Comparison of ENCODE assay signal across 1 cellular context in the genomic region with DNA sequence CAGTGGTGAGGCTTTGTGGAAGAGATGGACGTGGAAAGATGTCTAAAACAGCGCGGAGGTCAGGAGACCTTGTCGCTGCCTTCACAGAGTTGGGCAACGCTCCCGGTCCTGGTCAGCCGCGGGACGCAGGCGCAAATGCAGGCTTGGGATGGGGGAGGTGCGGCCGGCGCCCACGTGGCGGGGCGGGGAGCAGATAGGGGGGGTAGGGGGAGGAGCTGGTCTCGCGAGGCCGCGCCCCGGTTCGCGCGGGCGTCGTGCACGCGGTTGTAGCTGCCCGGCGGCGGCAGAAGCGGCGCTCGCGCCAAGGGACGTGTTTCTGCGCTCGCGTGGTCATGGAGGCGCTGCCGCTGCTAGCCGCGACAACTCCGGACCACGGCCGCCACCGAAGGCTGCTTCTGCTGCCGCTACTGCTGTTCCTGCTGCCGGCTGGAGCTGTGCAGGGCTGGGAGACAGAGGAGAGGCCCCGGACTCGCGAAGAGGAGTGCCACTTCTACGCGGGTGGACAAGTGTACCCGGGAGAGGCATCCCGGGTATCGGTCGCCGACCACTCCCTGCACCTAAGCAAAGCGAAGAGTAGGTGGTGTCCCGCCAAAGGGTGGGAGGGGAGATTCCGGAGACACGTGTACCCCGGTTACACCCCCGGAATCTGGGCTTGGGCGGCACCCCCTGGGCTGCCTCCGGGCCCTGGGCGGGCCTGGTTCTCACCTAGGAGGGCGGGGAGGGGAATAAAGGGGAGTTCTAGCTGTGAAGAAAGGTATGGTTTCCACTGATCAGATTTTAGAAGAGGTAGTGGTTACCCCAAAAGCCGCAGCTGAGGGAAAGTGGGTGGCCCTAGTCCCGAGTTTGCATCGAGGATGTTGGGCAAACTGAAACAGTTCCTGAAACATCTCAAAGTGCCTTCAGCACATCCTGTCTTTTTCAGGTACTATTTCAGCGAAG.
A peak's percentile ranks its signal among the peaks of the same experiment; 100 is the strongest.
TF ChIP-seq lines count a peak whose summit lies in the region.

Gene PRDX4, plus strand, starts transcription at position 255 of the 939 bp plus-strand sequence. Its CDS starts 78 bp downstream, at position 333.

TF ChIP-seq in K562, 482 proteins besides CTCF, POLR2A, EP300 and RAD21 (continued from another document and continues in another):
- TF ChIP-seq, protein P1, sequence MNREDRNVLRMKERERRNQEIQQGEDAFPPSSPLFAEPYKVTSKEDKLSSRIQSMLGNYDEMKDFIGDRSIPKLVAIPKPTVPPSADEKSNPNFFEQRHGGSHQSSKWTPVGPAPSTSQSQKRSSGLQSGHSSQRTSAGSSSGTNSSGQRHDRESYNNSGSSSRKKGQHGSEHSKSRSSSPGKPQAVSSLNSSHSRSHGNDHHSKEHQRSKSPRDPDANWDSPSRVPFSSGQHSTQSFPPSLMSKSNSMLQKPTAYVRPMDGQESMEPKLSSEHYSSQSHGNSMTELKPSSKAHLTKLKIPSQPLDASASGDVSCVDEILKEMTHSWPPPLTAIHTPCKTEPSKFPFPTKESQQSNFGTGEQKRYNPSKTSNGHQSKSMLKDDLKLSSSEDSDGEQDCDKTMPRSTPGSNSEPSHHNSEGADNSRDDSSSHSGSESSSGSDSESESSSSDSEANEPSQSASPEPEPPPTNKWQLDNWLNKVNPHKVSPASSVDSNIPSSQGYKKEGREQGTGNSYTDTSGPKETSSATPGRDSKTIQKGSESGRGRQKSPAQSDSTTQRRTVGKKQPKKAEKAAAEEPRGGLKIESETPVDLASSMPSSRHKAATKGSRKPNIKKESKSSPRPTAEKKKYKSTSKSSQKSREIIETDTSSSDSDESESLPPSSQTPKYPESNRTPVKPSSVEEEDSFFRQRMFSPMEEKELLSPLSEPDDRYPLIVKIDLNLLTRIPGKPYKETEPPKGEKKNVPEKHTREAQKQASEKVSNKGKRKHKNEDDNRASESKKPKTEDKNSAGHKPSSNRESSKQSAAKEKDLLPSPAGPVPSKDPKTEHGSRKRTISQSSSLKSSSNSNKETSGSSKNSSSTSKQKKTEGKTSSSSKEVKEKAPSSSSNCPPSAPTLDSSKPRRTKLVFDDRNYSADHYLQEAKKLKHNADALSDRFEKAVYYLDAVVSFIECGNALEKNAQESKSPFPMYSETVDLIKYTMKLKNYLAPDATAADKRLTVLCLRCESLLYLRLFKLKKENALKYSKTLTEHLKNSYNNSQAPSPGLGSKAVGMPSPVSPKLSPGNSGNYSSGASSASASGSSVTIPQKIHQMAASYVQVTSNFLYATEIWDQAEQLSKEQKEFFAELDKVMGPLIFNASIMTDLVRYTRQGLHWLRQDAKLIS (CRISPR knock-in tag; IDR thresholded peaks at IDR 0.05), result no peak
- TF ChIP-seq HMG20A (CRISPR knock-in tag; conservative IDR thresholded peaks at IDR 0.05), result no peak
- TF ChIP-seq SMAD1 (IDR thresholded peaks at IDR 0.05; ENCODE audit: low read depth, low read length, partially characterized antibody), result no peak
- TF ChIP-seq RNF2 (IDR thresholded peaks at IDR 0.05), result peak; percentile 80; the same call in 1 of the 2 replicates
- no peak for TF ChIP-seq ZNF41 (CRISPR knock-in tag; conservative IDR thresholded peaks at IDR 0.05)
- TF ChIP-seq SMARCC2 (IDR thresholded peaks at IDR 0.05; ENCODE audit: low read depth), result no peak
- TF ChIP-seq HDAC1 (IDR thresholded peaks at IDR 0.05), result peak in 1 of 2 experiments; percentile 84; a peak in 2 of 4 replicates
- TF ChIP-seq BRD4 (IDR thresholded peaks at IDR 0.05), result 0 out of 2 replicates have a peak, but pooled peaks have one; percentile 71
- 0 out of 4 replicates have a peak, but pooled peaks of 1 of the 2 experiments have one; percentile 21 for TF ChIP-seq UBTF (IDR thresholded peaks at IDR 0.05; ENCODE audit: borderline replicate concordance in 1 of 2, low read depth in 2 of 2, low read length in 2 of 2)
- TF ChIP-seq ZFX (CRISPR knock-in tag; IDR thresholded peaks at IDR 0.05), result peak; percentile 72
- TF ChIP-seq, protein P2, sequence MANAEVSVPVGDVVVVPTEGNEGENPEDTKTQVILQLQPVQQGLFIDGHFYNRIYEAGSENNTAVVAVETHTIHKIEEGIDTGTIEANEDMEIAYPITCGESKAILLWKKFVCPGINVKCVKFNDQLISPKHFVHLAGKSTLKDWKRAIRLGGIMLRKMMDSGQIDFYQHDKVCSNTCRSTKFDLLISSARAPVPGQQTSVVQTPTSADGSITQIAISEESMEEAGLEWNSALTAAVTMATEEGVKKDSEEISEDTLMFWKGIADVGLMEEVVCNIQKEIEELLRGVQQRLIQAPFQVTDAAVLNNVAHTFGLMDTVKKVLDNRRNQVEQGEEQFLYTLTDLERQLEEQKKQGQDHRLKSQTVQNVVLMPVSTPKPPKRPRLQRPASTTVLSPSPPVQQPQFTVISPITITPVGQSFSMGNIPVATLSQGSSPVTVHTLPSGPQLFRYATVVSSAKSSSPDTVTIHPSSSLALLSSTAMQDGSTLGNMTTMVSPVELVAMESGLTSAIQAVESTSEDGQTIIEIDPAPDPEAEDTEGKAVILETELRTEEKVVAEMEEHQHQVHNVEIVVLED (CRISPR knock-in tag; IDR thresholded peaks at IDR 0.05), result peak; percentile 69
- no peak for TF ChIP-seq MTF1 (CRISPR knock-in tag; IDR thresholded peaks at IDR 0.05; ENCODE audit: borderline replicate concordance)
- no peak for TF ChIP-seq POU5F1 (IDR thresholded peaks at IDR 0.05; ENCODE audit: borderline replicate concordance, low read depth, low read length, partially characterized antibody)
- peak; percentile 94 for TF ChIP-seq RBM25 (IDR thresholded peaks at IDR 0.05; ENCODE audit: low read depth, low read length, severe bottlenecking)
- TF ChIP-seq SAP30 (IDR thresholded peaks at IDR 0.05; ENCODE audit: borderline replicate concordance, insufficient read depth, low read depth, low read length, poor library complexity, severe bottlenecking), result peak; percentile 63
- no peak for TF ChIP-seq ZNF282 (CRISPR knock-in tag; IDR thresholded peaks at IDR 0.05)
- no peak for TF ChIP-seq XRCC3 (IDR thresholded peaks at IDR 0.05)
- TF ChIP-seq MCM3 (IDR thresholded peaks at IDR 0.05), result no peak
- peak in 2 of 3 experiments; percentile 64 to 70 for TF ChIP-seq YY1 (IDR thresholded peaks at IDR 0.05; ENCODE audit: borderline replicate concordance in 1 of 3, control insufficient read depth in 1 of 3, extremely low read depth in 1 of 3, insufficient read depth in 3 of 3, insufficient read length in 1 of 3, insufficient replicate concordance in 2 of 3, low read depth in 1 of 3, low read length in 2 of 3)
- no peak for TF ChIP-seq MYBL2 (IDR thresholded peaks at IDR 0.05; ENCODE audit: low read depth)
- no peak for TF ChIP-seq MYBL2 (CRISPR knock-in tag; IDR thresholded peaks at IDR 0.05; ENCODE audit: borderline replicate concordance)
- no peak for TF ChIP-seq NCOA1 (IDR thresholded peaks at IDR 0.05; ENCODE audit: low read depth)
- TF ChIP-seq RBM22 (IDR thresholded peaks at IDR 0.05; ENCODE audit: low read depth, low read length, poor library complexity, severe bottlenecking), result no peak
- TF ChIP-seq E4F1 (CRISPR knock-in tag; IDR thresholded peaks at IDR 0.05; ENCODE audit: borderline replicate concordance), result no peak
- no peak for TF ChIP-seq ZEB2 (IDR thresholded peaks at IDR 0.05)
- no peak for TF ChIP-seq ETV6 (IDR thresholded peaks at IDR 0.05; ENCODE audit: borderline replicate concordance in 1 of 2, low read depth in 2 of 2, low read length in 1 of 2)
- no peak for TF ChIP-seq ETV6 (CRISPR knock-in tag; IDR thresholded peaks at IDR 0.05; ENCODE audit: borderline replicate concordance)
- TF ChIP-seq HNRNPUL1 (IDR thresholded peaks at IDR 0.05; ENCODE audit: low read length), result no peak
- TF ChIP-seq PTBP1 (IDR thresholded peaks at IDR 0.05; ENCODE audit: low read depth, low read length), result no peak
- no peak for TF ChIP-seq ZNF408 (CRISPR knock-in tag; IDR thresholded peaks at IDR 0.05; ENCODE audit: low read depth)
- TF ChIP-seq, protein P3, sequence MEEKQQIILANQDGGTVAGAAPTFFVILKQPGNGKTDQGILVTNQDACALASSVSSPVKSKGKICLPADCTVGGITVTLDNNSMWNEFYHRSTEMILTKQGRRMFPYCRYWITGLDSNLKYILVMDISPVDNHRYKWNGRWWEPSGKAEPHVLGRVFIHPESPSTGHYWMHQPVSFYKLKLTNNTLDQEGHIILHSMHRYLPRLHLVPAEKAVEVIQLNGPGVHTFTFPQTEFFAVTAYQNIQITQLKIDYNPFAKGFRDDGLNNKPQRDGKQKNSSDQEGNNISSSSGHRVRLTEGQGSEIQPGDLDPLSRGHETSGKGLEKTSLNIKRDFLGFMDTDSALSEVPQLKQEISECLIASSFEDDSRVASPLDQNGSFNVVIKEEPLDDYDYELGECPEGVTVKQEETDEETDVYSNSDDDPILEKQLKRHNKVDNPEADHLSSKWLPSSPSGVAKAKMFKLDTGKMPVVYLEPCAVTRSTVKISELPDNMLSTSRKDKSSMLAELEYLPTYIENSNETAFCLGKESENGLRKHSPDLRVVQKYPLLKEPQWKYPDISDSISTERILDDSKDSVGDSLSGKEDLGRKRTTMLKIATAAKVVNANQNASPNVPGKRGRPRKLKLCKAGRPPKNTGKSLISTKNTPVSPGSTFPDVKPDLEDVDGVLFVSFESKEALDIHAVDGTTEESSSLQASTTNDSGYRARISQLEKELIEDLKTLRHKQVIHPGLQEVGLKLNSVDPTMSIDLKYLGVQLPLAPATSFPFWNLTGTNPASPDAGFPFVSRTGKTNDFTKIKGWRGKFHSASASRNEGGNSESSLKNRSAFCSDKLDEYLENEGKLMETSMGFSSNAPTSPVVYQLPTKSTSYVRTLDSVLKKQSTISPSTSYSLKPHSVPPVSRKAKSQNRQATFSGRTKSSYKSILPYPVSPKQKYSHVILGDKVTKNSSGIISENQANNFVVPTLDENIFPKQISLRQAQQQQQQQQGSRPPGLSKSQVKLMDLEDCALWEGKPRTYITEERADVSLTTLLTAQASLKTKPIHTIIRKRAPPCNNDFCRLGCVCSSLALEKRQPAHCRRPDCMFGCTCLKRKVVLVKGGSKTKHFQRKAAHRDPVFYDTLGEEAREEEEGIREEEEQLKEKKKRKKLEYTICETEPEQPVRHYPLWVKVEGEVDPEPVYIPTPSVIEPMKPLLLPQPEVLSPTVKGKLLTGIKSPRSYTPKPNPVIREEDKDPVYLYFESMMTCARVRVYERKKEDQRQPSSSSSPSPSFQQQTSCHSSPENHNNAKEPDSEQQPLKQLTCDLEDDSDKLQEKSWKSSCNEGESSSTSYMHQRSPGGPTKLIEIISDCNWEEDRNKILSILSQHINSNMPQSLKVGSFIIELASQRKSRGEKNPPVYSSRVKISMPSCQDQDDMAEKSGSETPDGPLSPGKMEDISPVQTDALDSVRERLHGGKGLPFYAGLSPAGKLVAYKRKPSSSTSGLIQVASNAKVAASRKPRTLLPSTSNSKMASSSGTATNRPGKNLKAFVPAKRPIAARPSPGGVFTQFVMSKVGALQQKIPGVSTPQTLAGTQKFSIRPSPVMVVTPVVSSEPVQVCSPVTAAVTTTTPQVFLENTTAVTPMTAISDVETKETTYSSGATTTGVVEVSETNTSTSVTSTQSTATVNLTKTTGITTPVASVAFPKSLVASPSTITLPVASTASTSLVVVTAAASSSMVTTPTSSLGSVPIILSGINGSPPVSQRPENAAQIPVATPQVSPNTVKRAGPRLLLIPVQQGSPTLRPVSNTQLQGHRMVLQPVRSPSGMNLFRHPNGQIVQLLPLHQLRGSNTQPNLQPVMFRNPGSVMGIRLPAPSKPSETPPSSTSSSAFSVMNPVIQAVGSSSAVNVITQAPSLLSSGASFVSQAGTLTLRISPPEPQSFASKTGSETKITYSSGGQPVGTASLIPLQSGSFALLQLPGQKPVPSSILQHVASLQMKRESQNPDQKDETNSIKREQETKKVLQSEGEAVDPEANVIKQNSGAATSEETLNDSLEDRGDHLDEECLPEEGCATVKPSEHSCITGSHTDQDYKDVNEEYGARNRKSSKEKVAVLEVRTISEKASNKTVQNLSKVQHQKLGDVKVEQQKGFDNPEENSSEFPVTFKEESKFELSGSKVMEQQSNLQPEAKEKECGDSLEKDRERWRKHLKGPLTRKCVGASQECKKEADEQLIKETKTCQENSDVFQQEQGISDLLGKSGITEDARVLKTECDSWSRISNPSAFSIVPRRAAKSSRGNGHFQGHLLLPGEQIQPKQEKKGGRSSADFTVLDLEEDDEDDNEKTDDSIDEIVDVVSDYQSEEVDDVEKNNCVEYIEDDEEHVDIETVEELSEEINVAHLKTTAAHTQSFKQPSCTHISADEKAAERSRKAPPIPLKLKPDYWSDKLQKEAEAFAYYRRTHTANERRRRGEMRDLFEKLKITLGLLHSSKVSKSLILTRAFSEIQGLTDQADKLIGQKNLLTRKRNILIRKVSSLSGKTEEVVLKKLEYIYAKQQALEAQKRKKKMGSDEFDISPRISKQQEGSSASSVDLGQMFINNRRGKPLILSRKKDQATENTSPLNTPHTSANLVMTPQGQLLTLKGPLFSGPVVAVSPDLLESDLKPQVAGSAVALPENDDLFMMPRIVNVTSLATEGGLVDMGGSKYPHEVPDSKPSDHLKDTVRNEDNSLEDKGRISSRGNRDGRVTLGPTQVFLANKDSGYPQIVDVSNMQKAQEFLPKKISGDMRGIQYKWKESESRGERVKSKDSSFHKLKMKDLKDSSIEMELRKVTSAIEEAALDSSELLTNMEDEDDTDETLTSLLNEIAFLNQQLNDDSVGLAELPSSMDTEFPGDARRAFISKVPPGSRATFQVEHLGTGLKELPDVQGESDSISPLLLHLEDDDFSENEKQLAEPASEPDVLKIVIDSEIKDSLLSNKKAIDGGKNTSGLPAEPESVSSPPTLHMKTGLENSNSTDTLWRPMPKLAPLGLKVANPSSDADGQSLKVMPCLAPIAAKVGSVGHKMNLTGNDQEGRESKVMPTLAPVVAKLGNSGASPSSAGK (IDR thresholded peaks at IDR 0.05), result peak; percentile 92
